12 cellular contexts compared by ENCODE assay signal in genomic region chr12:57793920-57794319, GRCh38. TPM values are rescaled to one million over a fixed set of nuclear protein-coding genes. Genes with fewer than 3 reads are reported as not detected.
DNase-seq lines count a peak whose midpoint lies in the region; ATAC-seq and TF ChIP-seq lines count a peak whose summit lies in the region.
"Had no signal": no experiment of that assay in that cellular context is flagged by ENCODE, and none has a peak within 500 bp of the region (broad histone marks: within the 10 kb centered on the region; RNA-seq: fewer than 3 reads in every experiment).

No MANE protein-coding gene starts in this region.

- H3K9me3 ChIP-seq in PC-3 (ENCODE audit: low read length) (no peaks in the 10 kb centered on the region), skeletal muscle satellite cell (replicated peaks; ENCODE audit: low read length) (no peaks in the 10 kb centered on the region), uterus (no peaks in the 10 kb centered on the region)

- peaks cover 38% of the 10 kb centered on the region for H3K36me3 ChIP-seq in PC-3 (ENCODE audit: low read depth, low read length)
- H3K36me3 ChIP-seq in skeletal muscle satellite cell (ENCODE audit: insufficient read depth, low read length), result peaks cover 41% of the 10 kb centered on the region
- H3K36me3 ChIP-seq in uterus, result no peaks in the 10 kb centered on the region

- no peaks in the 10 kb centered on the region for H3K9me2 ChIP-seq in PC-3 (replicated peaks; ENCODE audit: low read length)

- no peak for TF ChIP-seq CTCF in PC-3 (conservative IDR thresholded peaks at IDR 0.05; ENCODE audit: low read depth, low read length)
- no peak for TF ChIP-seq CTCF in uterus (IDR thresholded peaks at IDR 0.05)

- no peak for DNase-seq in activated CD4-positive, alpha-beta memory T cell treated with anti-CD3 and anti-CD28 coated beads for 36 hours
- no peak for DNase-seq in activated CD4-positive, alpha-beta memory T cell treated with anti-CD3 and anti-CD28 coated beads, Interleukin-2, amount 10 ng/mL, durations not matched to agents 7 days and 5 days
- DNase-seq in PC-3, result peak; percentile 82
- peak; percentile 48 for DNase-seq in dedifferentiated amniotic fluid mesenchymal stem cell (ENCODE audit: extremely low spot score)
- no peak for DNase-seq in NCI-H1092 treated with DMSO at 0.1 percent for 48 hours (lab: John Stamatoyannopoulos, UW)
- no peak for DNase-seq in uterus
- no peak for DNase-seq in stimulated activated CD4-positive, alpha-beta T cell treated with anti-CD3 and anti-CD28 coated beads, Interleukin-4, amount 100 ng/mL, for 1 hour
- DNase-seq: activated T-cell treated with anti-CD3 and anti-CD28 coated beads for 4 hours; NCI-H1930; stimulated activated naive CD8-positive, alpha-beta T cell treated with anti-CD3 and anti-CD28 coated beads, Interleukin-15, amount 100 ng/mL, for 72 hours had no signal

- H3K4me1 Mint-ChIP-seq in activated CD4-positive, alpha-beta memory T cell treated with anti-CD3 and anti-CD28 coated beads for 36 hours (ENCODE audit: low read depth), result peaks cover 16% of the 10 kb centered on the region
- H3K4me1 Mint-ChIP-seq in activated CD4-positive, alpha-beta memory T cell treated with anti-CD3 and anti-CD28 coated beads, Interleukin-2, amount 10 ng/mL, durations not matched to agents 7 days and 5 days, result peaks cover 7% of the 10 kb centered on the region
- H3K4me1 Mint-ChIP-seq: central memory CD8-positive, alpha-beta T cell had no signal

- H3F3A ChIP-seq in PC-3 (ENCODE audit: low read length, unreplicated experiment), result no peaks in the 10 kb centered on the region

- H4K20me1 ChIP-seq in PC-3 (ENCODE audit: low read length), result no peaks in the 10 kb centered on the region

- ATAC-seq in PC-3, result peak; percentile 86
- ATAC-seq: stimulated activated naive CD8-positive, alpha-beta T cell treated with anti-CD3 and anti-CD28 coated beads, Interleukin-15, amount 100 ng/mL, for 72 hours had no signal

- no TSS peak for BruUV-seq in PC-3 (replicated peaks; lab: Mats Ljungman, UMichigan)

- H3K4me2 ChIP-seq in PC-3 (ENCODE audit: low read length), result peak overlapping the region; percentile 58
- peak overlapping the region; percentile 39 for H3K4me2 ChIP-seq in skeletal muscle satellite cell (ENCODE audit: low read length)

- H3K27me3 ChIP-seq in PC-3 (ENCODE audit: low read length) (no peaks in the 10 kb centered on the region), skeletal muscle satellite cell (ENCODE audit: control insufficient read depth, insufficient read depth, low read length) (no peaks in the 10 kb centered on the region), uterus (no peaks in the 10 kb centered on the region)

- H3K27ac Mint-ChIP-seq in activated CD4-positive, alpha-beta memory T cell treated with anti-CD3 and anti-CD28 coated beads for 36 hours, result peak overlapping the region; percentile 69
- no peak overlapping the region for H3K27ac Mint-ChIP-seq in activated CD4-positive, alpha-beta memory T cell treated with anti-CD3 and anti-CD28 coated beads, Interleukin-2, amount 10 ng/mL, durations not matched to agents 7 days and 5 days
- H3K27ac Mint-ChIP-seq: stimulated activated naive CD8-positive, alpha-beta T cell treated with anti-CD3 and anti-CD28 coated beads, Interleukin-15, amount 100 ng/mL, for 72 hours had no signal

- no peaks in the 10 kb centered on the region for H3K9me3 Mint-ChIP-seq in activated CD4-positive, alpha-beta memory T cell treated with anti-CD3 and anti-CD28 coated beads for 36 hours
- H3K9me3 Mint-ChIP-seq in activated CD4-positive, alpha-beta memory T cell treated with anti-CD3 and anti-CD28 coated beads, Interleukin-2, amount 10 ng/mL, durations not matched to agents 7 days and 5 days, result no peaks in the 10 kb centered on the region
- H3K9me3 Mint-ChIP-seq: central memory CD8-positive, alpha-beta T cell; stimulated activated naive CD8-positive, alpha-beta T cell treated with anti-CD3 and anti-CD28 coated beads, Interleukin-15, amount 100 ng/mL, for 72 hours had no signal

- CTCF ChIA-PET in activated CD4-positive, alpha-beta memory T cell treated with anti-CD3 and anti-CD28 coated beads for 36 hours (lab: Charles Lee), result interaction anchor here (0.9 to 4.2 kb wide), 5 partner anchors 10 to 111 kb away, joined by 3 to 16 read pairs (median 5); partner anchors contain the start of gene TSFM
- CTCF ChIA-PET in activated CD4-positive, alpha-beta memory T cell treated with anti-CD3 and anti-CD28 coated beads, Interleukin-2, amount 10 ng/mL, durations not matched to agents 7 days and 5 days (lab: Charles Lee), result interaction anchor here (0.8 to 1.7 kb wide), 5 partner anchors 8 to 37 kb away, joined by 4 to 9 read pairs (median 5); partner anchors contain the start of gene TSFM
- CTCF ChIA-PET in PC-3 (lab: Charles Lee), result interaction anchor here (0.7 kb wide), 1 partner anchor 11 kb away, joined by 3 read pairs; the partner anchor contains the start of gene TSFM

- H3K27me3 Mint-ChIP-seq in activated CD4-positive, alpha-beta memory T cell treated with anti-CD3 and anti-CD28 coated beads for 36 hours, result no peaks in the 10 kb centered on the region
- H3K27me3 Mint-ChIP-seq in activated CD4-positive, alpha-beta memory T cell treated with anti-CD3 and anti-CD28 coated beads, Interleukin-2, amount 10 ng/mL, durations not matched to agents 7 days and 5 days, result no peaks in the 10 kb centered on the region
- H3K27me3 Mint-ChIP-seq: central memory CD8-positive, alpha-beta T cell; stimulated activated naive CD8-positive, alpha-beta T cell treated with anti-CD3 and anti-CD28 coated beads, Interleukin-15, amount 100 ng/mL, for 72 hours had no signal

- H3K4me3 ChIP-seq in PC-3 (ENCODE audit: low read length) (peak overlapping the region; percentile 3; the same call in 1 of the 2 replicates), skeletal muscle satellite cell (ENCODE audit: low read length) (no peak overlapping the region), uterus (no peak overlapping the region)

- H3K4me1 ChIP-seq in PC-3 (ENCODE audit: insufficient read depth, low read length) (peaks cover 17% of the 10 kb centered on the region), skeletal muscle satellite cell (ENCODE audit: control insufficient read depth, insufficient read depth, low read length) (peaks cover 11% of the 10 kb centered on the region), uterus (no peaks in the 10 kb centered on the region)

- H3K79me2 ChIP-seq in PC-3 (ENCODE audit: low read length), result peaks cover 14% of the 10 kb centered on the region; the same call in 1 of the 2 replicates

- intact Hi-C loops in activated CD4-positive, alpha-beta memory T cell treated with anti-CD3 and anti-CD28 coated beads for 36 hours (cut with micrococcal nuclease), result no loop called here
- intact Hi-C loops in PC-3 (cut with micrococcal nuclease), result no loop called here
- intact Hi-C loops in uterus (cut with DNase I; ENCODE audit: low total_unique reads), result no loop called here

- POLR2A ChIA-PET in activated CD4-positive, alpha-beta memory T cell treated with anti-CD3 and anti-CD28 coated beads for 36 hours (lab: Charles Lee), result no interaction called here
- POLR2A ChIA-PET in activated CD4-positive, alpha-beta memory T cell treated with anti-CD3 and anti-CD28 coated beads, Interleukin-2, amount 10 ng/mL, durations not matched to agents 7 days and 5 days (lab: Charles Lee), result interaction anchor here (0.8 to 2.6 kb wide), 2 partner anchors 8 to 11 kb away, joined by 3 to 11 read pairs; partner anchors contain the start of gene TSFM
- POLR2A ChIA-PET in PC-3 (lab: Charles Lee; ENCODE audit: unreplicated experiment), result no interaction called here

- no peak overlapping the region for H3K4me3 Mint-ChIP-seq in activated CD4-positive, alpha-beta memory T cell treated with anti-CD3 and anti-CD28 coated beads for 36 hours
- H3K4me3 Mint-ChIP-seq in activated CD4-positive, alpha-beta memory T cell treated with anti-CD3 and anti-CD28 coated beads, Interleukin-2, amount 10 ng/mL, durations not matched to agents 7 days and 5 days, result no peak overlapping the region
- H3K4me3 Mint-ChIP-seq: central memory CD8-positive, alpha-beta T cell; stimulated activated naive CD8-positive, alpha-beta T cell treated with anti-CD3 and anti-CD28 coated beads, Interleukin-15, amount 100 ng/mL, for 72 hours had no signal

- no peak overlapping the region for H2AFZ ChIP-seq in PC-3 (ENCODE audit: low read length)

- peak overlapping the region; percentile 17; the same call in 1 of the 2 replicates for H3K9ac ChIP-seq in PC-3 (ENCODE audit: low read length)
- H3K9ac ChIP-seq in skeletal muscle satellite cell (ENCODE audit: low read depth, low read length), result peak overlapping the region; percentile 45

- peaks cover 34% of the 10 kb centered on the region for H3K36me3 Mint-ChIP-seq in activated CD4-positive, alpha-beta memory T cell treated with anti-CD3 and anti-CD28 coated beads for 36 hours
- peaks cover 39% of the 10 kb centered on the region for H3K36me3 Mint-ChIP-seq in activated CD4-positive, alpha-beta memory T cell treated with anti-CD3 and anti-CD28 coated beads, Interleukin-2, amount 10 ng/mL, durations not matched to agents 7 days and 5 days (ENCODE audit: low read depth)

- H3K27ac ChIP-seq in PC-3 (ENCODE audit: low read length) (peak overlapping the region; percentile 71), uterus (no peak overlapping the region)

- no peak for TF ChIP-seq POLR2A in uterus (IDR thresholded peaks at IDR 0.05)

RNA-seq across cellular contexts. Expression of gene TSFM, which starts 11.3 kb away (rescaled TPM):
- 10 to 100 TPM; 45.5 to 47.2 TPM for total RNA-seq in activated CD4-positive, alpha-beta memory T cell treated with anti-CD3 and anti-CD28 coated beads for 36 hours
- total RNA-seq in activated CD4-positive, alpha-beta memory T cell treated with anti-CD3 and anti-CD28 coated beads, Interleukin-2, amount 10 ng/mL, durations not matched to agents 7 days and 5 days, result 10 to 100 TPM; 28.9 to 31.5 TPM
- total RNA-seq in PC-3 (2014; rRNA removed), result 55.8 and 63.0 TPM in 2 replicates
- 18.0 and 21.6 TPM in 2 replicates for total RNA-seq in skeletal muscle satellite cell (2012; rRNA removed)
- 10 to 100 TPM in 3 of 4 donors, 1 to 10 TPM in 1; 8.2 to 22.3 (median 16.7) TPM for total RNA-seq in uterus

RNA-seq across cellular contexts. Expression of gene EEF1AKMT3, which starts 21.5 kb away (rescaled TPM):
- 1 to 10 TPM; 3.7 to 3.9 TPM for total RNA-seq in activated CD4-positive, alpha-beta memory T cell treated with anti-CD3 and anti-CD28 coated beads for 36 hours
- 1 to 10 TPM; 4.2 to 4.7 TPM for total RNA-seq in activated CD4-positive, alpha-beta memory T cell treated with anti-CD3 and anti-CD28 coated beads, Interleukin-2, amount 10 ng/mL, durations not matched to agents 7 days and 5 days
- total RNA-seq in PC-3 (2014; rRNA removed) (5.4 and 9.3 TPM in 2 replicates), uterus (10 to 100 TPM in 2 of 4 donors, 1 to 10 TPM in 2; 2.3 to 15.5 (median 11.5) TPM)
- 3.8 and 9.8 TPM in 2 replicates for total RNA-seq in skeletal muscle satellite cell (2012; rRNA removed)

RNA-seq across cellular contexts. Expression of gene METTL1, which starts 22.0 kb away (rescaled TPM):
- 10 to 100 TPM; 30.0 to 32.0 TPM for total RNA-seq in activated CD4-positive, alpha-beta memory T cell treated with anti-CD3 and anti-CD28 coated beads for 36 hours
- total RNA-seq in activated CD4-positive, alpha-beta memory T cell treated with anti-CD3 and anti-CD28 coated beads, Interleukin-2, amount 10 ng/mL, durations not matched to agents 7 days and 5 days, result 10 to 100 TPM; 12.5 to 13.8 TPM
- total RNA-seq in PC-3 (2014; rRNA removed) (25.2 and 29.8 TPM in 2 replicates), uterus (10 to 100 TPM in 3 of 4 donors, 1 to 10 TPM in 1; 5.1 to 22.4 (median 18.0) TPM)
- 4.6 and 5.2 TPM in 2 replicates for total RNA-seq in skeletal muscle satellite cell (2012; rRNA removed)

RNA-seq across cellular contexts. Expression of gene AVIL, which starts 24.6 kb away (rescaled TPM):
- total RNA-seq in activated CD4-positive, alpha-beta memory T cell treated with anti-CD3 and anti-CD28 coated beads for 36 hours, result under 1 TPM; 0.64 to 0.85 TPM
- total RNA-seq in activated CD4-positive, alpha-beta memory T cell treated with anti-CD3 and anti-CD28 coated beads, Interleukin-2, amount 10 ng/mL, durations not matched to agents 7 days and 5 days, result 1 to 10 TPM; 1.5 to 2.4 TPM
- total RNA-seq in PC-3 (2014; rRNA removed) (2.3 TPM in 1 of 2 replicates, not detected in the other), uterus (10 to 100 TPM in 1 of 4 donors, 1 to 10 TPM in 2, not detected in 1; 4.4 to 21.8 (median 5.1) TPM)
- total RNA-seq in skeletal muscle satellite cell (2012; rRNA removed), result 0.87 and 1.0 TPM in 2 replicates

RNA-seq across cellular contexts. Expression of gene CYP27B1, which starts 27.0 kb away (rescaled TPM):
- total RNA-seq in activated CD4-positive, alpha-beta memory T cell treated with anti-CD3 and anti-CD28 coated beads for 36 hours, result 1 to 10 TPM; 7.1 to 8.2 TPM
- total RNA-seq in activated CD4-positive, alpha-beta memory T cell treated with anti-CD3 and anti-CD28 coated beads, Interleukin-2, amount 10 ng/mL, durations not matched to agents 7 days and 5 days, result 1 to 10 TPM; 3.3 to 4.3 TPM
- total RNA-seq in PC-3 (2014; rRNA removed) (8.1 and 8.6 TPM in 2 replicates), uterus (1 to 10 TPM in 1 of 4 donors, under 1 TPM in 1, not detected in 2; 0.28 to 1.2 TPM)
- 0.51 and 1.3 TPM in 2 replicates for total RNA-seq in skeletal muscle satellite cell (2012; rRNA removed)

Comparison
In these comparisons a context has a peak if more than half of its experiments do, and no peak if none do; other contexts are left out.
1. DNase-seq: peak in PC-3 (single experiment) and dedifferentiated amniotic fluid mesenchymal stem cell (single experiment); none in activated CD4-positive, alpha-beta memory T cell treated with anti-CD3 and anti-CD28 coated beads for 36 hours (single experiment), activated CD4-positive, alpha-beta memory T cell treated with anti-CD3 and anti-CD28 coated beads, Interleukin-2, amount 10 ng/mL, durations not matched to agents 7 days and 5 days (single experiment), NCI-H1092 treated with DMSO at 0.1 percent for 48 hours (single experiment), uterus (0 of 2) and stimulated activated CD4-positive, alpha-beta T cell treated with anti-CD3 and anti-CD28 coated beads, Interleukin-4, amount 100 ng/mL, for 1 hour (single experiment).